In the genomic region with DNA sequence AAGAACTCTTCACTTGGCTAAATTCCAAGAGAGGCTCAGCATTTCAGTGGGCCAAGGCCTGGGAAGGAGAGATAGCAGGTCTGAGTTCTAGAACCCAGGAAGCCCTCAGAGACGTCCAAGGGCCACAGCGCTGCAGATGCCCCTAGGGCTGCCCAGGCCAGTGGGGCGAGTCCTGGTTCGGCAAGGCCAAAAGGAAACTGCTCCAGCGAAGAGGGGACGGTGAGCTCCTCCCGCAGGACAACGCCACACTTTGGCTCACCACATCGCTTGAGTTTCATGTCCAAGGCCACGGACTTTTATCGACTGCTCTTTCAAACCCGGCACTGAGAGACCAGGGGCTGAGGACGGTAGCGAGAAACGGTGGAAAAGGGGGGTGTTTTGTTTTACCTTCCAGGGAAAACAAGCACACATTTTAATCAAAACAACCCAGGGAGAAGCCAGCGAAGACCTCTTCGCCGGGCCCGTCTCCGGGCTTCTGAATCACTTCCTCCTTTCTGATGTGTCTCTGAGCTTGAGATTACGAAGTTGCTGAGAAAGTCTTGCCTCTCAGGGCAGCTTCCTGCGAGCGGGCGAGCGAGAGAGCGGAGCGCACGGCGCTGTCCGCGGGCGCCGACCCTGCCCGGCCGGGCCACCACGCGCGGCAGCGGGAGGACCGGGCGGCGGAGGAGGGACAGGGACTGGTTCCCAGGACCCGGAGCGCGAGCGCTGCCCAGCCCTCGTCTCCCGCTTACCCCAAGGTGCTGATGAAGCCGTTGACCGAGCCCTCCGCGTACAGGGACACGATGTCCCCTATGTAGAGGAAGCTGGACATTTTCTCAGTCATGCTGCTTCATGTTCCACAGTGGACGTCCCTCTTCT, we compare ENCODE assay signal across 8 cellular contexts. TPM values are rescaled to one million over a fixed set of nuclear protein-coding genes. Genes with fewer than 3 reads are reported as not detected.
DNase-seq lines count a peak whose midpoint lies in the region; ATAC-seq and TF ChIP-seq lines count a peak whose summit lies in the region.

No MANE protein-coding gene starts in this region.

- TF ChIP-seq POLR2A in GM10847 (IDR thresholded peaks at IDR 0.05; ENCODE audit: extremely low read depth, insufficient read length) (peak; percentile 43), gastrocnemius medialis (IDR thresholded peaks at IDR 0.05) (peak in 1 of 2 donors; percentile 37)

- intact Hi-C loops in gastrocnemius medialis (cut with DNase I; ENCODE audit: low total_unique reads), result loop anchor here (2.0 to 10.0 kb wide), 5 partner anchors 53 to 877 kb away; a partner anchor contains a TSS

- TF ChIP-seq CTCF in astrocyte of the cerebellum (IDR thresholded peaks at IDR 0.05; ENCODE audit: low read depth, low read length, missing control alignments), result peak; percentile 16
- no peak for TF ChIP-seq CTCF in gastrocnemius medialis (IDR thresholded peaks at IDR 0.05 in 4 of 5, conservative IDR thresholded peaks at IDR 0.05 in 1 of 5)

- H3K27ac ChIP-seq in gastrocnemius medialis, result peak overlapping the region; percentile 88 to 96 (median 91)

- in situ Hi-C loops in astrocyte of the cerebellum (cut with HindIII; ENCODE audit: low sequenced_read_pairs) (no loop called here), gastrocnemius medialis (cut with MboI; ENCODE audit: low sequenced_read_pairs in 4 of 4) (no loop called here)

- H3K36me3 ChIP-seq in H7 (replicated peaks; ENCODE audit: control insufficient read depth, insufficient read depth, low read length) (no peaks in the 10 kb centered on the region), gastrocnemius medialis (no peaks in the 10 kb centered on the region)

- ATAC-seq in gastrocnemius medialis, result peak; percentile 69

- peaks cover 2% of the 10 kb centered on the region; the same call in 1 of the 2 replicates for H3K27me3 ChIP-seq in H7 (ENCODE audit: control insufficient read depth, insufficient read depth, low read length)
- H3K27me3 ChIP-seq in gastrocnemius medialis, result no peaks in the 10 kb centered on the region

- DNase-seq in H7, result peak; percentile 67
- DNase-seq in M059J (ENCODE audit: low read depth), result peak; percentile 83
- DNase-seq in T-helper 2 cell, result peak; percentile 19 to 86 (median 39)
- DNase-seq in astrocyte of the cerebellum (ENCODE audit: low read depth), result peak; percentile 29
- peak in 46 of 51 donors; percentile 13 to 87 (median 48) for DNase-seq in hypothalamus (lab: John Stamatoyannopoulos, UW)
- peak; percentile 45 to 56 for DNase-seq in gastrocnemius medialis
- DNase-seq in 8988T, result no peak

- peaks cover 5 to 15% of the 10 kb centered on the region in 2 donors for H3K4me1 ChIP-seq in gastrocnemius medialis

- H3K9me3 ChIP-seq in gastrocnemius medialis, result no peaks in the 10 kb centered on the region

- H3K4me3 ChIP-seq in H7 (ENCODE audit: insufficient read depth, low read depth, low read length), result peak overlapping the region; percentile 96
- peak overlapping the region; percentile 87 for H3K4me3 ChIP-seq in astrocyte of the cerebellum (ENCODE audit: low read depth, low read length)
- peak overlapping the region; percentile 76 to 86 (median 79) for H3K4me3 ChIP-seq in gastrocnemius medialis

RNA-seq across cellular contexts. Expression of a gene that starts 0.8 kb away (rescaled TPM):
- total RNA-seq in H7 (2014; rRNA removed; shearing (Covaris generic)), result 9.4 and 11.4 TPM in 2 replicates
- 9.6 and 13.6 TPM in 2 replicates for total RNA-seq in M059J (2014; rRNA removed; shearing (Covaris generic))
- total RNA-seq in gastrocnemius medialis, result 10 to 100 TPM in 1 of 4 donors, 1 to 10 TPM in 3; 3.8 to 23.8 (median 4.1) TPM
